In genomic region chr5:140174472-140175366, GRCh38 we compare ENCODE assay signal across 8 cellular contexts. TPM values are rescaled to one million over a fixed set of nuclear protein-coding genes. Genes with fewer than 3 reads are reported as not detected.
A peak's percentile ranks its signal among the peaks of the same experiment; 100 is the strongest.
DNase-seq lines count a peak whose midpoint lies in the region; FAIRE-seq and TF ChIP-seq lines count a peak whose summit lies in the region.

TSS of gene CYSTM1 (plus strand) at chr5:140175188. CDS start at chr5:140194466, 19,278 bp downstream.

- intact Hi-C loops in activated naive CD4-positive, alpha-beta T cell treated with anti-CD3 and anti-CD28 coated beads for 36 hours (cut with micrococcal nuclease) = loop anchor here (1.0 to 5.0 kb wide), 7 partner anchors 47 to 490 kb away; partner anchors contain the start of genes ANKHD1, APBB3, PFDN1 and SLC35A4

- H4K8ac ChIP-seq in neuronal stem cell (ENCODE audit: low read depth, low read length) = peak within 1 kb of the TSS; percentile 96

- peak within 1 kb of the TSS; percentile 97 for H3K18ac ChIP-seq in neuronal stem cell (ENCODE audit: low read length)

- H3K27me3 Mint-ChIP-seq in activated naive CD4-positive, alpha-beta T cell treated with anti-CD3 and anti-CD28 coated beads for 36 hours (ENCODE audit: low read depth) = peaks cover 2% of the 10 kb centered on the region

- H3K23ac ChIP-seq in neuronal stem cell (ENCODE audit: low read depth, low read length, poor library complexity) = peak within 1 kb of the TSS; percentile 67

- no peaks in the 10 kb centered on the region for H3K9me3 Mint-ChIP-seq in activated naive CD4-positive, alpha-beta T cell treated with anti-CD3 and anti-CD28 coated beads for 36 hours

- peak within 1 kb of the TSS; percentile 38 for H2BK120ac ChIP-seq in neuronal stem cell (ENCODE audit: low read depth, low read length)

- no peaks in the 10 kb centered on the region for H3K9me3 ChIP-seq in HEK293 (ENCODE audit: control insufficient read depth, insufficient read depth, low read depth, low read length)
- no peaks in the 10 kb centered on the region for H3K9me3 ChIP-seq in SJSA1 (replicated peaks)
- H3K9me3 ChIP-seq in neuronal stem cell (replicated peaks in 1 of 2; ENCODE audit: control insufficient read depth in 2 of 2, insufficient read depth in 1 of 2, low read depth in 1 of 2, low read length in 2 of 2) = no peaks in the 10 kb centered on the region

- H2AFZ ChIP-seq in neuronal stem cell (ENCODE audit: low read length) = peak within 1 kb of the TSS; percentile 93

- no peak for FAIRE-seq in frontal cortex (lab: Jason Lieb, UNC)

- H3K9ac ChIP-seq in neuronal stem cell (ENCODE audit: low read depth, low read length, poor library complexity) = peak within 1 kb of the TSS; percentile 79

- POLR2A ChIA-PET in HEK293 (lab: Yijun Ruan, JAX) = interaction anchor here (0.6 to 2.2 kb wide), 6 partner anchors 46 to 171 kb away, joined by 3 to 9 read pairs (median 3); partner anchors contain the start of gene HBEGF

- peaks cover 12% of the 10 kb centered on the region for H3K4me1 Mint-ChIP-seq in activated naive CD4-positive, alpha-beta T cell treated with anti-CD3 and anti-CD28 coated beads for 36 hours (ENCODE audit: low read depth)

- TF ChIP-seq CTCF in HEK293 (tag by site-specific recombination; IDR thresholded peaks at IDR 0.05) (no peak), subcutaneous adipose tissue (IDR thresholded peaks at IDR 0.05; ENCODE audit: low read depth) (no peak)

- H3K14ac ChIP-seq in neuronal stem cell (ENCODE audit: low read length) = peak within 1 kb of the TSS; percentile 75

- no peaks in the 10 kb centered on the region for H3K27me3 ChIP-seq in SJSA1 (replicated peaks)
- no peaks in the 10 kb centered on the region for H3K27me3 ChIP-seq in neuronal stem cell (ENCODE audit: control insufficient read depth in 3 of 3, insufficient read depth in 3 of 3, low read depth in 1 of 3, low read length in 3 of 3)

- no peak within 1 kb of the TSS for H3K4ac ChIP-seq in neuronal stem cell (ENCODE audit: low read length)

- H2BK5ac ChIP-seq in neuronal stem cell (ENCODE audit: low read length) = peak within 1 kb of the TSS; percentile 90

- H2BK15ac ChIP-seq in neuronal stem cell (ENCODE audit: low read length) = peak within 1 kb of the TSS; percentile 97

- H3K4me3 ChIP-seq in HEK293 (ENCODE audit: low read depth, low read length) = peak within 1 kb of the TSS; percentile 93
- H3K4me3 ChIP-seq in SJSA1 = peak within 1 kb of the TSS; percentile 64
- H3K4me3 ChIP-seq in neuronal stem cell (ENCODE audit: low read length in 2 of 2) = peak within 1 kb of the TSS; percentile 91 to 99

- H3K79me1 ChIP-seq in neuronal stem cell (ENCODE audit: low read depth, low read length) = no peaks in the 10 kb centered on the region

- H3K36me3 ChIP-seq in HEK293 (ENCODE audit: control insufficient read depth in 2 of 2, insufficient read depth in 1 of 2, low read length in 2 of 2) (no peaks in the 10 kb centered on the region), SJSA1 (no peaks in the 10 kb centered on the region; the same call in 1 of the 2 replicates), neuronal stem cell (replicated peaks in 1 of 2; ENCODE audit: control insufficient read depth in 2 of 2, insufficient read depth in 2 of 2, low read length in 2 of 2) (no peaks in the 10 kb centered on the region)

- H2BK12ac ChIP-seq in neuronal stem cell (ENCODE audit: low read length) = peak within 1 kb of the TSS; percentile 81

- peak within 1 kb of the TSS; percentile 66 for H3K27ac Mint-ChIP-seq in activated naive CD4-positive, alpha-beta T cell treated with anti-CD3 and anti-CD28 coated beads for 36 hours

- peak within 1 kb of the TSS; percentile 71 for H2AK5ac ChIP-seq in neuronal stem cell (ENCODE audit: low read depth, low read length)

- peak; percentile 78 for DNase-seq in GDM1 (lab: John Stamatoyannopoulos, UW)
- DNase-seq in MV-4-11 (lab: John Stamatoyannopoulos, UW) = peak; percentile 89
- peak; percentile 92 to 95 for DNase-seq in SJSA1 (ENCODE audit: low read depth in 1 of 2, low spot score in 2 of 2)
- DNase-seq in activated naive CD4-positive, alpha-beta T cell treated with anti-CD3 and anti-CD28 coated beads for 36 hours = peak; percentile 97
- DNase-seq in frontal cortex (ENCODE audit: low spot score in 2 of 2) = peak; percentile 91 to 96
- DNase-seq in neuronal stem cell (ENCODE audit: low spot score) = peak; percentile 95

- H3K4me3 Mint-ChIP-seq in activated naive CD4-positive, alpha-beta T cell treated with anti-CD3 and anti-CD28 coated beads for 36 hours = peak within 1 kb of the TSS; percentile 92

- H3K4me2 ChIP-seq in neuronal stem cell (ENCODE audit: insufficient read depth, low read length, poor library complexity, severe bottlenecking) = peak within 1 kb of the TSS; percentile 96

- no peak within 1 kb of the TSS for H4K91ac ChIP-seq in neuronal stem cell (ENCODE audit: low read depth, low read length, poor library complexity)

- H3K27ac ChIP-seq in HEK293 (ENCODE audit: extremely low read depth, low read depth, low read length) (peak within 1 kb of the TSS; percentile 92), SJSA1 (peak within 1 kb of the TSS; percentile 39), neuronal stem cell (replicated peaks; ENCODE audit: low read length) (peak within 1 kb of the TSS; percentile 86)

- no peaks in the 10 kb centered on the region for H3K36me3 Mint-ChIP-seq in activated naive CD4-positive, alpha-beta T cell treated with anti-CD3 and anti-CD28 coated beads for 36 hours (ENCODE audit: low read depth)

- H3K4me1 ChIP-seq in HEK293 (ENCODE audit: control insufficient read depth, insufficient read depth, low read length) = peaks cover 5% of the 10 kb centered on the region; the same call in 1 of the 2 replicates
- peaks cover 12% of the 10 kb centered on the region for H3K4me1 ChIP-seq in SJSA1 (replicated peaks)
- H3K4me1 ChIP-seq in neuronal stem cell (ENCODE audit: control insufficient read depth in 2 of 2, insufficient read depth in 1 of 2, low read depth in 1 of 2, low read length in 2 of 2) = peaks cover 8 to 11% of the 10 kb centered on the region in 2 donors

- CTCF ChIA-PET in HEK293 (lab: Yijun Ruan, JAX) = interaction anchor here (0.6 to 1.7 kb wide), 5 partner anchors 18 to 172 kb away, joined by 3 to 5 read pairs (median 3); partner anchors contain the start of gene HBEGF
- CTCF ChIA-PET in activated naive CD4-positive, alpha-beta T cell treated with anti-CD3 and anti-CD28 coated beads for 36 hours (lab: Charles Lee) = interaction anchor here (0.6 to 2.0 kb wide), 8 partner anchors 29 to 1596 kb away, joined by 3 to 6 read pairs (median 3); partner anchors contain the start of gene ANKHD1

- no CpG with 5 or more reads among the region's 61 CpGs for WGBS in neuronal stem cell (ENCODE audit: extremely low coverage in 2 of 2, insufficient read length in 2 of 2, insufficient replicate concordance in 1 of 2), 2 donors

TF ChIP-seq in HEK293, 187 proteins besides CTCF, POLR2A, EP300 and RAD21 (continues in another document):
- TF ChIP-seq YY1 (tag by site-specific recombination; IDR thresholded peaks at IDR 0.05) (no peak), ZFHX2 (tag by site-specific recombination; conservative IDR thresholded peaks at IDR 0.05) (peak; percentile 64), ZNF785 (tag by site-specific recombination; IDR thresholded peaks at IDR 0.05) (no peak), HOXC10 (CRISPR knock-in tag; IDR thresholded peaks at IDR 0.05) (no peak), GLIS2 (tag by site-specific recombination; IDR thresholded peaks at IDR 0.05) (peak; percentile 68), KLF1 (tag by site-specific recombination; IDR thresholded peaks at IDR 0.05) (peak; percentile 39), ZNF10 (tag by site-specific recombination; IDR thresholded peaks at IDR 0.05) (no peak), ELK4 (IDR thresholded peaks at IDR 0.05; ENCODE audit: borderline replicate concordance, low read depth, low read length) (no peak; the same call in 1 of the 2 replicates), ZNF571 (tag by site-specific recombination; IDR thresholded peaks at IDR 0.05) (no peak), KLF16 (tag by site-specific recombination; IDR thresholded peaks at IDR 0.05) (peak; percentile 85), KLF7 (tag by site-specific recombination; IDR thresholded peaks at IDR 0.05; ENCODE audit: borderline replicate concordance) (peak; percentile 48; the same call in 1 of the 2 replicates), ZNF155 (tag by site-specific recombination; IDR thresholded peaks at IDR 0.05) (no peak), ZNF76 (tag by site-specific recombination; IDR thresholded peaks at IDR 0.05; ENCODE audit: borderline replicate concordance, low read depth) (peak; percentile 41; the same call in 1 of the 2 replicates), ZNF19 (tag by site-specific recombination; IDR thresholded peaks at IDR 0.05; ENCODE audit: low read depth) (no peak), ZNF664 (tag by site-specific recombination; IDR thresholded peaks at IDR 0.05) (no peak), ZNF692 (tag by site-specific recombination; IDR thresholded peaks at IDR 0.05) (peak; percentile 21; the same call in 1 of the 2 replicates)

RNA-seq across cellular contexts. Expression of gene CYSTM1, which starts in this region (rescaled TPM):
- 12.6 and 17.5 TPM in 2 replicates for total RNA-seq in SJSA1 (2014; rRNA removed; shearing (Covaris generic))
- total RNA-seq in activated naive CD4-positive, alpha-beta T cell treated with anti-CD3 and anti-CD28 coated beads for 36 hours = 10 to 100 TPM; 22.3 to 25.1 TPM
- total RNA-seq in frontal cortex = 4.1 TPM
- 35.6 TPM for polyA plus RNA-seq in neuronal stem cell (2013, experiment 1 of 2)
- polyA plus RNA-seq in neuronal stem cell (2013, experiment 2 of 2) = 35.7 TPM
- 100 to 1,000 TPM in 2 of 4 donors, 10 to 100 TPM in 2; 88.9 to 115 (median 106) TPM for total RNA-seq in subcutaneous adipose tissue

Comparison
In these comparisons a context has a peak if more than half of its experiments do, and no peak if none do; other contexts are left out.
1. Peak in every context shown above with its lines: DNase-seq, H3K4me3 ChIP-seq and H3K27ac ChIP-seq.
2. H3K27ac ChIP-seq: peak in every context shown above with its lines; median percentile 92 in HEK293; 86 in neuronal stem cell; 39 in SJSA1.